In the genomic region with DNA sequence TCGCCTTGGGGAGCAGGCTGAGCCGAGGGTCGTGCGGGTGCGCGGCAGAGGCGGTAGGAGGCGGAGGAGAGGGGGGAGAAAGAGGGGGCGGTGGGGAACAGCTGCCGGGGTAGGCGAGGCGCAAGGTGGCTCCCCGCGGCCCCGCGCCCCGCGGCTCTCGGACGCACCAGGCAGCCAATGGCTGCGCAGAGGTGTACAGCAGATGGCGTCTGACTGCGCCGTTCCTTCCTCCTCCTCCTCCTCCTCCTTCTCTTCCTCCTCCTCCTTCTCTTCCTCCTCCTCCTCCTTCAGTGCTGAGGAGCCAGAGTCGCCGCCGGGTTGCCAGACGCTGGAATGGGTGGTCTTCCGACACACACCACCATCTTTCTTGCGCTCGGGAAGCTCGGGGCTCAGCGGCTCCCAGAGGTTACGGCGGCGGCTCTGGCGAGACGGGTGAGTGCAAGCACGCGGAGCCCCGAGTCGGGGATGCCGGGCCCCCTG, we compare ENCODE assay signal across 10 cellular contexts.
A peak's percentile ranks its signal among the peaks of the same experiment; 100 is the strongest.
DNase-seq lines count a peak whose midpoint lies in the region; ATAC-seq, FAIRE-seq and TF ChIP-seq lines count a peak whose summit lies in the region.
"Had no signal": no experiment of that assay in that cellular context is flagged by ENCODE, and none has a peak within 500 bp of the region (broad histone marks: within the 10 kb centered on the region; RNA-seq: fewer than 3 reads in every experiment).

A gene with protein sequence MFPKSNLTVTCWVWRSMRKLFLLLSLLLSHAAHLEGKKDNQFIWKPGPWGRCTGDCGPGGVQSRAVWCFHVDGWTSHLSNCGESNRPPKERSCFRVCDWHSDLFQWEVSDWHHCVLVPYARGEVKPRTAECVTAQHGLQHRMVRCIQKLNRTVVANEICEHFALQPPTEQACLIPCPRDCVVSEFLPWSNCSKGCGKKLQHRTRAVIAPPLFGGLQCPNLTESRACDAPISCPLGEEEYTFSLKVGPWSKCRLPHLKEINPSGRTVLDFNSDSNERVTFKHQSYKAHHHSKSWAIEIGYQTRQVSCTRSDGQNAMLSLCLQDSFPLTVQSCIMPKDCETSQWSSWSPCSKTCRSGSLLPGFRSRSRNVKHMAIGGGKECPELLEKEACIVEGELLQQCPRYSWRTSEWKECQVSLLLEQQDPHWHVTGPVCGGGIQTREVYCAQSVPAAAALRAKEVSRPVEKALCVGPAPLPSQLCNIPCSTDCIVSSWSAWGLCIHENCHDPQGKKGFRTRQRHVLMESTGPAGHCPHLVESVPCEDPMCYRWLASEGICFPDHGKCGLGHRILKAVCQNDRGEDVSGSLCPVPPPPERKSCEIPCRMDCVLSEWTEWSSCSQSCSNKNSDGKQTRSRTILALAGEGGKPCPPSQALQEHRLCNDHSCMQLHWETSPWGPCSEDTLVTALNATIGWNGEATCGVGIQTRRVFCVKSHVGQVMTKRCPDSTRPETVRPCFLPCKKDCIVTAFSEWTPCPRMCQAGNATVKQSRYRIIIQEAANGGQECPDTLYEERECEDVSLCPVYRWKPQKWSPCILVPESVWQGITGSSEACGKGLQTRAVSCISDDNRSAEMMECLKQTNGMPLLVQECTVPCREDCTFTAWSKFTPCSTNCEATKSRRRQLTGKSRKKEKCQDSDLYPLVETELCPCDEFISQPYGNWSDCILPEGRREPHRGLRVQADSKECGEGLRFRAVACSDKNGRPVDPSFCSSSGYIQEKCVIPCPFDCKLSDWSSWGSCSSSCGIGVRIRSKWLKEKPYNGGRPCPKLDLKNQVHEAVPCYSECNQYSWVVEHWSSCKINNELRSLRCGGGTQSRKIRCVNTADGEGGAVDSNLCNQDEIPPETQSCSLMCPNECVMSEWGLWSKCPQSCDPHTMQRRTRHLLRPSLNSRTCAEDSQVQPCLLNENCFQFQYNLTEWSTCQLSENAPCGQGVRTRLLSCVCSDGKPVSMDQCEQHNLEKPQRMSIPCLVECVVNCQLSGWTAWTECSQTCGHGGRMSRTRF (N-terminal part only) (plus strand): TSS at position 290 of the 480 bp plus-strand sequence. CDS start 116,634 bp downstream, outside the sequence.

- no peaks in the 10 kb centered on the region for H3K9me3 Mint-ChIP-seq in activated naive CD8-positive, alpha-beta T cell (ENCODE audit: low read depth)
- peaks cover 0 to 1% of the 10 kb centered on the region in 2 donors for H3K9me3 Mint-ChIP-seq in stimulated activated naive B cell treated with anti-CD40 and anti-IgM and Interleukin-4, amounts not matched to agents 10 μg/mL and 1 μg/mL and 100 μg/mL, for 72 hours
- H3K9me3 Mint-ChIP-seq: activated naive CD4-positive, alpha-beta T cell treated with anti-CD3 and anti-CD28 coated beads, Interleukin-2, amount 50 U/mL, for 72 hours had no signal

- no peaks in the 10 kb centered on the region for H3K36me3 Mint-ChIP-seq in activated naive CD8-positive, alpha-beta T cell
- H3K36me3 Mint-ChIP-seq in stimulated activated naive B cell treated with anti-CD40 and anti-IgM and Interleukin-4, amounts not matched to agents 10 μg/mL and 1 μg/mL and 100 μg/mL, for 72 hours = peaks cover 0 to 2% of the 10 kb centered on the region in 2 donors

- peak within 1 kb of the TSS; percentile 61 for H3K4me3 Mint-ChIP-seq in activated naive CD8-positive, alpha-beta T cell
- peak within 1 kb of the TSS; percentile 36 to 38 for H3K4me3 Mint-ChIP-seq in stimulated activated naive B cell treated with anti-CD40 and anti-IgM and Interleukin-4, amounts not matched to agents 10 μg/mL and 1 μg/mL and 100 μg/mL, for 72 hours

- H3K27me3 Mint-ChIP-seq in activated naive CD8-positive, alpha-beta T cell = peaks cover 43% of the 10 kb centered on the region
- peaks cover 41 to 57% of the 10 kb centered on the region in 2 donors for H3K27me3 Mint-ChIP-seq in stimulated activated naive B cell treated with anti-CD40 and anti-IgM and Interleukin-4, amounts not matched to agents 10 μg/mL and 1 μg/mL and 100 μg/mL, for 72 hours

- no peak within 1 kb of the TSS for H3K27ac Mint-ChIP-seq in activated naive CD8-positive, alpha-beta T cell
- H3K27ac Mint-ChIP-seq in stimulated activated naive B cell treated with anti-CD40 and anti-IgM and Interleukin-4, amounts not matched to agents 10 μg/mL and 1 μg/mL and 100 μg/mL, for 72 hours = no peak within 1 kb of the TSS

- peaks cover 17% of the 10 kb centered on the region for H3K4me1 Mint-ChIP-seq in activated naive CD8-positive, alpha-beta T cell (ENCODE audit: low read depth)
- peaks cover 4 to 24% of the 10 kb centered on the region in 2 donors for H3K4me1 Mint-ChIP-seq in stimulated activated naive B cell treated with anti-CD40 and anti-IgM and Interleukin-4, amounts not matched to agents 10 μg/mL and 1 μg/mL and 100 μg/mL, for 72 hours

- no peak for TF ChIP-seq POLR2A in H54 (IDR thresholded peaks at IDR 0.05; ENCODE audit: low read depth, low read length)

- FAIRE-seq in H54 (lab: Jason Lieb, UNC) = no peak

- ATAC-seq in stimulated activated naive B cell treated with anti-CD40 and anti-IgM and Interleukin-4, amounts not matched to agents 10 μg/mL and 1 μg/mL and 100 μg/mL, for 72 hours (replicated peaks) = no peak

- DNase-seq in NCI-H345 (lab: John Stamatoyannopoulos, UW) (peak; percentile 27), NCI-H345 treated with DMSO at 0.1 percent for 48 hours (lab: John Stamatoyannopoulos, UW; ENCODE audit: unreplicated experiment) (no peak), iPS-NIHi11 (ENCODE audit: low spot score) (peak; percentile 60), RKO (ENCODE audit: low spot score) (no peak), H54 (ENCODE audit: insufficient read length, low spot score) (no peak), HuH-7.5 (ENCODE audit: low spot score) (no peak)
- DNase-seq in stimulated activated naive B cell treated with anti-CD40 and anti-IgM and Interleukin-4, amounts not matched to agents 10 μg/mL and 1 μg/mL and 100 μg/mL, for 72 hours = no peak
- DNase-seq: NCI-H774 had no signal

Comparison
In these comparisons a context has a peak if more than half of its experiments do, and no peak if none do; other contexts are left out.
1. DNase-seq: peak in NCI-H345 (single experiment) and iPS-NIHi11 (single experiment); none in NCI-H345 treated with DMSO at 0.1 percent for 48 hours (single experiment), stimulated activated naive B cell treated with anti-CD40 and anti-IgM and Interleukin-4, amounts not matched to agents 10 μg/mL and 1 μg/mL and 100 μg/mL, for 72 hours (single experiment), RKO (single experiment), H54 (single experiment) and HuH-7.5 (single experiment).